Comparison of ENCODE assay signal across 8 cellular contexts in genomic region chr2:79887747-79888374, GRCh38.
DNase-seq lines count a peak whose midpoint lies in the region; ATAC-seq and TF ChIP-seq lines count a peak whose summit lies in the region.

No MANE protein-coding gene starts in this region.

- no peak overlapping the region for H2AFZ ChIP-seq in osteoblast (ENCODE audit: low read length)

- peak; percentile 75 for TF ChIP-seq CTCF in epithelial cell of proximal tubule (conservative IDR thresholded peaks at IDR 0.05; ENCODE audit: low read depth, low read length)
- TF ChIP-seq CTCF in osteoblast (IDR thresholded peaks at IDR 0.05; ENCODE audit: extremely low read depth, low read depth, low read length): peak; percentile 62

- DNase-seq in SHP77 (lab: John Stamatoyannopoulos, UW): peak; percentile 1 to 52
- DNase-seq in SHP77 treated with DMSO at 0.1 percent for 48 hours (lab: John Stamatoyannopoulos, UW): no peak
- DNase-seq in KBM-7: peak; percentile 51
- DNase-seq in RPMI8226: peak; percentile 63
- DNase-seq in epithelial cell of proximal tubule (ENCODE audit: low read depth): peak; percentile 18
- DNase-seq in osteoblast (ENCODE audit: insufficient read length, low spot score, missing footprints): no peak

- no peaks in the 10 kb centered on the region for H3K36me3 ChIP-seq in osteoblast (ENCODE audit: insufficient read depth, low read length)

- H4K20me1 ChIP-seq in osteoblast (ENCODE audit: insufficient read depth, low read length): no peaks in the 10 kb centered on the region

- H3K79me2 ChIP-seq in osteoblast (ENCODE audit: insufficient read depth, low read length): no peaks in the 10 kb centered on the region

- peak; percentile 68 for ATAC-seq in GM19438 (IDR thresholded peaks at IDR 0.05; ENCODE audit: low read depth, unreplicated experiment)
- no peak for ATAC-seq in GM21515 (IDR thresholded peaks at IDR 0.05; ENCODE audit: unreplicated experiment)

- H3K4me3 ChIP-seq in epithelial cell of proximal tubule (ENCODE audit: low read depth, low read length) (no peak overlapping the region), osteoblast (ENCODE audit: insufficient read depth, low read length) (no peak overlapping the region)

- H3K9me3 ChIP-seq in osteoblast (ENCODE audit: low read depth, low read length): no peaks in the 10 kb centered on the region

- no peaks in the 10 kb centered on the region for H3K27me3 ChIP-seq in osteoblast (ENCODE audit: insufficient read depth, low read length)

- in situ Hi-C loops in KBM-7 (cut with MboI; ENCODE audit: low pct_unique_long_range_greater_than_20kb, low sequenced_read_pairs): no loop called here

- H3K27ac ChIP-seq in osteoblast (ENCODE audit: low read depth, low read length): no peak overlapping the region

- no peak overlapping the region for H3K4me2 ChIP-seq in osteoblast (ENCODE audit: insufficient read depth, low read length)

- H3K4me1 ChIP-seq in osteoblast (ENCODE audit: insufficient read depth, low read length): no peaks in the 10 kb centered on the region

Comparison
In these comparisons a context has a peak if more than half of its experiments do, and no peak if none do; other contexts are left out.
1. DNase-seq: peak in SHP77 (2 of 2), KBM-7 (single experiment), RPMI8226 (single experiment) and epithelial cell of proximal tubule (single experiment); none in SHP77 treated with DMSO at 0.1 percent for 48 hours (single experiment) and osteoblast (single experiment).